ENCODE assay signal across 11 cellular contexts in genomic region chr3:70603103-70603502, GRCh38.
"Had no signal": no experiment of that assay in that cellular context is flagged by ENCODE, and none has a peak within 500 bp of the region (broad histone marks: within the 10 kb centered on the region; RNA-seq: fewer than 3 reads in every experiment).

No MANE protein-coding gene starts in this region.

- H3K27me3 ChIP-seq: ascending aorta, SJCRH30, transverse colon, vagina had no signal

- H3K36me3 Mint-ChIP-seq: naive thymus-derived CD8-positive, alpha-beta T cell; WTC11 had no signal

- H3K9me3 Mint-ChIP-seq: naive thymus-derived CD8-positive, alpha-beta T cell had no signal

- H3K4me1 Mint-ChIP-seq: WTC11 had no signal

- H3K27ac ChIP-seq: ascending aorta, epithelial cell of prostate, SJCRH30, transverse colon, vagina had no signal

- H3K36me3 ChIP-seq: ascending aorta, SJCRH30, transverse colon, vagina had no signal

- DNase-seq: activated effector memory CD4-positive, alpha-beta T cell treated with anti-CD3 and anti-CD28 coated beads, Interleukin-2, amount 50 U/mL, for 16 hours; dermis blood vessel endothelial cell; foreskin melanocyte; mesenchymal stem cell; naive thymus-derived CD8-positive, alpha-beta T cell; SJCRH30; transverse colon had no signal

- H3K4me1 ChIP-seq: ascending aorta, SJCRH30, transverse colon, vagina had no signal

- ATAC-seq: naive thymus-derived CD8-positive, alpha-beta T cell; WTC11 had no signal

- H3K4me3 ChIP-seq: ascending aorta, SJCRH30, transverse colon, vagina had no signal

- H3K27ac Mint-ChIP-seq: naive thymus-derived CD8-positive, alpha-beta T cell; WTC11 had no signal

- H3K4me3 Mint-ChIP-seq: naive thymus-derived CD8-positive, alpha-beta T cell; WTC11 had no signal
